ENCODE assay signal across 1 cellular context in genomic region chr18:3839481-3840075, GRCh38.
TF ChIP-seq lines count a peak whose summit lies in the region.

No MANE protein-coding gene starts in this region.

TF ChIP-seq in GM23338, 12 proteins besides CTCF, POLR2A, EP300 and RAD21:
- TF ChIP-seq ZNF462 (CRISPR knock-in tag; IDR thresholded peaks at IDR 0.05) (no peak), POLR2AphosphoS5 (IDR thresholded peaks at IDR 0.05; ENCODE audit: low read depth) (no peak), ZNF331 (CRISPR knock-in tag; IDR thresholded peaks at IDR 0.05; ENCODE audit: low read depth) (no peak), EZH2phosphoT487 (IDR thresholded peaks at IDR 0.05; ENCODE audit: unreplicated experiment) (no peak), ZNF114 (CRISPR knock-in tag; IDR thresholded peaks at IDR 0.05) (no peak), STAT1 (IDR thresholded peaks at IDR 0.05; ENCODE audit: unreplicated experiment) (no peak), CREB1 (CRISPR knock-in tag; IDR thresholded peaks at IDR 0.05; ENCODE audit: low read depth) (no peak), JUNB (IDR thresholded peaks at IDR 0.05; ENCODE audit: unreplicated experiment) (no peak), EZH2 (IDR thresholded peaks at IDR 0.05; ENCODE audit: low read depth, unreplicated experiment) (no peak), NANOG (IDR thresholded peaks at IDR 0.05; ENCODE audit: borderline replicate concordance) (no peak)
